10 cellular contexts compared by ENCODE assay signal in the genomic region with DNA sequence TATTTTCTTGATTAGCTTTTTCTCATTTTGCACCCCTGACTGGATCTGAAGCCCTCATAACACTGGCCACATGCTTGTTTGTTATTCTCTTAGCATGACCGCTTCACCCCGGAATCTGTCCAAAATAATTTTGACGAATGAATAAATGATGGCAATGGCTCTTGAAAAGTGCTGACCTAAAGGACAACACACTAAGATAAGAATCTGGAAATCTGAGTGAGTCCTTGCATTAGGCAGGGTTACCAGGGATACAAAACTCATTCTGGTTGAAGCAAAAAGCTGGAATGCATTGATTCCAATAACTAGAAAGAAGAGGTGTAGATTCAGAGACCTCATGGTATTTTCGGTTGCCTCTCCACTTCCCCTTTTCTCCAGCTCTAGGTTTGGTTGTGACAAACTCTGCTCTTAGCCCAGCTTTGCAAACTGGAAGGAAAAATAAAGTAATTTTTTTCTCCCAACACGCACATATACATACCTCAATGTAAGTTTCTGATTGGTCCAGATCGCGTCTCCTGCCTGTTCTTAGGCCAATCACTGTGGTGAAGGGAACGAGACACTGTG.
DNase-seq lines count a peak whose midpoint lies in the region; ATAC-seq and TF ChIP-seq lines count a peak whose summit lies in the region.
"Had no signal": no experiment of that assay in that cellular context is flagged by ENCODE, and none has a peak within 500 bp of the region (broad histone marks: within the 10 kb centered on the region; RNA-seq: fewer than 3 reads in every experiment).

No MANE protein-coding gene starts in this region.

- TF ChIP-seq CTCF in GM12865 (IDR thresholded peaks at IDR 0.05; ENCODE audit: insufficient read depth, low read depth, low read length, missing control alignments) = no peak
- no peak for TF ChIP-seq CTCF in WTC11 (IDR thresholded peaks at IDR 0.05)

- peak; percentile 34 for DNase-seq in GM12865 (ENCODE audit: low read depth)
- no peak for DNase-seq in WTC11 (ENCODE audit: low spot score)
- DNase-seq in HEK293T (ENCODE audit: extremely low spot score) = no peak
- DNase-seq in cardiac septum (ENCODE audit: low spot score) = no peak
- DNase-seq in NCI-H187 treated with DMSO at 0.1 percent for 48 hours (lab: John Stamatoyannopoulos, UW) = no peak
- DNase-seq in activated CD4-positive, alpha-beta T cell treated with anti-CD3 and anti-CD28 coated beads, Interleukin-2, amount 50 U/mL, for 1 hour = no peak
- DNase-seq: activated T-cell treated with anti-CD3 and anti-CD28 coated beads, Interleukin-2, amount 50 U/mL, for 1 hour; left ventricle myocardium inferior had no signal

- H3K36me3 Mint-ChIP-seq in WTC11 = no peaks in the 10 kb centered on the region

- CTCF ChIA-PET in WTC11 (lab: Charles Lee) (no interaction called here), HEK293T (lab: Yijun Ruan, JAX) (no interaction called here)

- intact Hi-C loops in cardiac septum (cut with DNase I) = loop anchor here (10.0 kb wide), 1 partner anchor 127 kb away; no protein-coding TSS in a partner anchor

- H3K9me3 Mint-ChIP-seq in WTC11 = peaks cover 6% of the 10 kb centered on the region; the same call in 1 of the 2 replicates

- H3K4me3 ChIP-seq in GM12865 (ENCODE audit: low read depth, low read length) = no peak overlapping the region
- H3K4me3 ChIP-seq: left ventricle myocardium inferior had no signal

- peaks cover 31% of the 10 kb centered on the region for H3K4me1 Mint-ChIP-seq in WTC11

- ATAC-seq in GM19468 (IDR thresholded peaks at IDR 0.05; ENCODE audit: extremely low read depth, unreplicated experiment) = peak; percentile 45
- ATAC-seq in HG03442 (IDR thresholded peaks at IDR 0.05; ENCODE audit: unreplicated experiment) = peak; percentile 44
- ATAC-seq in WTC11 = no peak

- POLR2A ChIA-PET in WTC11 (lab: Charles Lee) (no interaction called here), HEK293T (lab: Yijun Ruan, JAX) (no interaction called here)

- no peaks in the 10 kb centered on the region for H3K27me3 Mint-ChIP-seq in WTC11 (ENCODE audit: low read depth)

- no peak overlapping the region for H3K4me3 Mint-ChIP-seq in WTC11

- H3K27ac Mint-ChIP-seq in WTC11 = peak overlapping the region; percentile 44

TF ChIP-seq in WTC11, 78 proteins besides CTCF, POLR2A, EP300 and RAD21:
- 0 out of 2 replicates have a peak, but pooled peaks have one; percentile 28 for TF ChIP-seq NFYB (CRISPR knock-in tag; conservative IDR thresholded peaks at IDR 0.05; ENCODE audit: low read depth)
- TF ChIP-seq, protein P1, sequence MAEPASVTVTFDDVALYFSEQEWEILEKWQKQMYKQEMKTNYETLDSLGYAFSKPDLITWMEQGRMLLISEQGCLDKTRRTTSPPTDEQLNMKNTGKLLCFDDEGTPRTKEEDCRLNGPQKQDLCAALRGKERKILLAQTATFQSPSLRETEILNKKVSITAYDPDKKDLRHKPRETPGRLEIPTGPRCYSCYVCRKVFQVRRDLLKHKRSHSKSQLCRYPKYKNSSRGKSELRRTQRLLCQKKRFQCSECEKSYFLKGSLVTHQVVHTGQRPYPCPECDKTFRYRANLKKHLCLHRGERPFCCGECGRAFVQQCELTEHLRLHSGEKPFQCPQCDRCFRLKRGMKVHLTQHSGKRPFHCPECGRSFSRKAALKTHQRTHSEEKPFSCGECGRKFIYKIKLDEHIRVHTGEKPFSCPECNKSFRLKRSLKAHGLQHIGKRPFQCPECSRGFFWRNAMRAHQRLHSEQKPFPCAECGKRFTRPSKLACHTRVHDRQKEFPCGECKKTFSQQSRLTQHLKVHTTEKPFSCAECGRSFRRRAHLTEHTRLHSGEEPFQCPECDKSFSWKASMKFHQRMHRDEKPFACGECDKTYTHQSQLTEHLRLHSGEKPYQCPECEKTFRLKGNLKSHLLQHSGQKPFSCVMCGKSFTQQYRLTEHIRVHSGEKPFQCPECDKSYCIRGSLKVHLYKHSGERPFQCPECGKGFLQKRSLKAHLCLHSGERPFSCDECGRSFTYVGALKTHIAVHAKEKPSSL (CRISPR knock-in tag; conservative IDR thresholded peaks at IDR 0.05) = no peak

TF ChIP-seq in HEK293T, 16 proteins besides CTCF, POLR2A, EP300 and RAD21:
- TF ChIP-seq HDGF (IDR thresholded peaks at IDR 0.05; ENCODE audit: borderline replicate concordance) = no peak
- TF ChIP-seq ELF4 (IDR thresholded peaks at IDR 0.05) = no peak
- no peak for TF ChIP-seq ARNT (IDR thresholded peaks at IDR 0.05)
- TF ChIP-seq, protein P2, sequence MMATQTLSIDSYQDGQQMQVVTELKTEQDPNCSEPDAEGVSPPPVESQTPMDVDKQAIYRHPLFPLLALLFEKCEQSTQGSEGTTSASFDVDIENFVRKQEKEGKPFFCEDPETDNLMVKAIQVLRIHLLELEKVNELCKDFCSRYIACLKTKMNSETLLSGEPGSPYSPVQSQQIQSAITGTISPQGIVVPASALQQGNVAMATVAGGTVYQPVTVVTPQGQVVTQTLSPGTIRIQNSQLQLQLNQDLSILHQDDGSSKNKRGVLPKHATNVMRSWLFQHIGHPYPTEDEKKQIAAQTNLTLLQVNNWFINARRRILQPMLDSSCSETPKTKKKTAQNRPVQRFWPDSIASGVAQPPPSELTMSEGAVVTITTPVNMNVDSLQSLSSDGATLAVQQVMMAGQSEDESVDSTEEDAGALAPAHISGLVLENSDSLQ (IDR thresholded peaks at IDR 0.05) = no peak
- TF ChIP-seq CTBP1 (IDR thresholded peaks at IDR 0.05; ENCODE audit: borderline replicate concordance) = no peak
- no peak for TF ChIP-seq FOXA1 (IDR thresholded peaks at IDR 0.05)
- no peak for TF ChIP-seq NFRKB (IDR thresholded peaks at IDR 0.05)
- TF ChIP-seq SUZ12 (IDR thresholded peaks at IDR 0.05) = no peak
- TF ChIP-seq FOXM1 (IDR thresholded peaks at IDR 0.05; ENCODE audit: borderline replicate concordance) = no peak
- no peak for TF ChIP-seq LEF1 (IDR thresholded peaks at IDR 0.05; ENCODE audit: borderline replicate concordance)
- no peak for TF ChIP-seq TARDBP (IDR thresholded peaks at IDR 0.05)
TF ChIP-seq in HEK293T: peak in this region for 0.
